In the genomic region with DNA sequence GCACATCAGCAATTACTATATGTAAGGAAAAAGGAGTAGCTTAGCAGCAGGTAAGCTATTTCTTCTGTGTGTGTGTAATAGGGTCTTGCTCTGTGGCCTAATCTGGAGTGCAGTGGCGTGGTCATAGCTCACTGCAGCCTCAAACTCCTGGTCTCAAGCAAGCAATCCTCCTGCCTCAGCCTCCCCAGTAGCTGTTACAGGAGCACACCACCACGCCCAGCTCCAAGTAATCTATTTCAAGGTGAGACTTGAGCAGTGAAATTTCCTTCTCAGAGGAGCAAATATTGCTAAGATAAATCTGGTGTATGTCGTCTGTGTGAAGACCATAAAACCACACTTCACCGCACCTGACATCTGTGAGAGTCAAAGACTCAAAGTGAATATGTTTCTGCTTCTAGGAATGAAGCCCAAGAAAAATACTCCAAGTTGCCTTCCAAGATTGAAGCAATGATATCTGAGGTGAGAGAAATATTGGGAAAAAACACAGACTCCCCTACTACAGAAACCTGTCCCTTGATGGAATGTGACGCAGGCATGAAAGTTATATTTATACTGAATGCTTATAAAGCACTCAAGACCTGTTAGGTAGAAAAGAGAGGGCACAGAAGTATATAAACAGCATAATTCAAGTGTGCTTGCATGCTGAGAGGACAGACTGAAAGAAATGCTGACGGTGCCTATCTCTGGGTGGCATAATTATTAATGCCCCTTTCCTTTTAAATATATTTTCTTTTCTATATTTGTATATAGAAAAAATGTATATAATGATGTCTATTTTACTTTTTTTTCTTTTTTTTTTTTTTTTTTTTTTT, we compare ENCODE assay signal across 11 cellular contexts. TPM values are rescaled to one million over a fixed set of nuclear protein-coding genes. Genes with fewer than 3 reads are reported as not detected.
DNase-seq lines count a peak whose midpoint lies in the region; ATAC-seq and TF ChIP-seq lines count a peak whose summit lies in the region.
"Had no signal": no experiment of that assay in that cellular context is flagged by ENCODE, and none has a peak within 500 bp of the region (broad histone marks: within the 10 kb centered on the region; RNA-seq: fewer than 3 reads in every experiment).

No MANE protein-coding gene starts in this region.

- H3K9me3 Mint-ChIP-seq in activated CD8-positive, alpha-beta T cell treated with anti-CD3 and anti-CD28 coated beads, Interleukin-2, amount 10 ng/mL, durations not matched to agents 7 days and 5 days (ENCODE audit: insufficient read depth), result no peaks in the 10 kb centered on the region
- H3K9me3 Mint-ChIP-seq in nephron, result no peaks in the 10 kb centered on the region

- no peaks in the 10 kb centered on the region for H3K9me3 ChIP-seq in PC-3 (ENCODE audit: low read length)
- H3K9me3 ChIP-seq: esophagus muscularis mucosa had no signal

- no peaks in the 10 kb centered on the region for H3K27me3 ChIP-seq in PC-3 (ENCODE audit: low read length)

- POLR2A ChIA-PET in activated CD8-positive, alpha-beta T cell treated with anti-CD3 and anti-CD28 coated beads, Interleukin-2, amount 10 ng/mL, durations not matched to agents 7 days and 5 days (lab: Charles Lee), result interaction anchor here (1.3 to 10.9 kb wide), 9 partner anchors 11 to 457 kb away, joined by 3 to 121 read pairs (median 6); partner anchors contain the start of genes ALKBH2, ISCU and SART3
- POLR2A ChIA-PET in PC-3 (lab: Charles Lee; ENCODE audit: unreplicated experiment), result no interaction called here

- no peak for DNase-seq in activated CD8-positive, alpha-beta T cell treated with anti-CD3 and anti-CD28 coated beads, Interleukin-2, amount 10 ng/mL, durations not matched to agents 7 days and 5 days
- DNase-seq in DMS 273 (lab: John Stamatoyannopoulos, UW; ENCODE audit: unreplicated experiment), result no peak
- DNase-seq in PC-3, result no peak
- no peak for DNase-seq in hippocampal formation (lab: John Stamatoyannopoulos, UW)

- ATAC-seq in GM18502 (IDR thresholded peaks at IDR 0.05; ENCODE audit: poor library complexity, unreplicated experiment) (peak; percentile 1), HG03045 (IDR thresholded peaks at IDR 0.05; ENCODE audit: unreplicated experiment) (peak; percentile 2), PC-3 (no peak), GM19023 (IDR thresholded peaks at IDR 0.05; ENCODE audit: unreplicated experiment) (no peak)
- ATAC-seq in activated CD8-positive, alpha-beta T cell treated with anti-CD3 and anti-CD28 coated beads, Interleukin-2, amount 10 ng/mL, durations not matched to agents 7 days and 5 days, result no peak

- CTCF ChIA-PET in activated CD8-positive, alpha-beta T cell treated with anti-CD3 and anti-CD28 coated beads, Interleukin-2, amount 10 ng/mL, durations not matched to agents 7 days and 5 days (lab: Charles Lee), result interaction anchor here (1.2 to 13.3 kb wide), 13 partner anchors 9 to 168 kb away, joined by 3 to 250 read pairs (median 12); partner anchors contain the start of gene ISCU
- CTCF ChIA-PET in PC-3 (lab: Charles Lee), result no interaction called here

- H3K4me1 ChIP-seq in PC-3 (ENCODE audit: insufficient read depth, low read length), result peaks cover 11% of the 10 kb centered on the region

- intact Hi-C loops in PC-3 (cut with micrococcal nuclease), result no loop called here

- H3K36me3 ChIP-seq in PC-3 (ENCODE audit: low read depth, low read length), result no peaks in the 10 kb centered on the region
- H3K36me3 ChIP-seq: esophagus muscularis mucosa had no signal

- no peak overlapping the region for H3K27ac ChIP-seq in PC-3 (ENCODE audit: low read length)

- peak overlapping the region; percentile 100 for H3K4me3 Mint-ChIP-seq in activated CD8-positive, alpha-beta T cell treated with anti-CD3 and anti-CD28 coated beads, Interleukin-2, amount 10 ng/mL, durations not matched to agents 7 days and 5 days
- no peak overlapping the region for H3K4me3 Mint-ChIP-seq in nephron

- no peaks in the 10 kb centered on the region for H4K20me1 ChIP-seq in PC-3 (ENCODE audit: low read length)

- TF ChIP-seq CTCF in nephron (IDR thresholded peaks at IDR 0.05; ENCODE audit: unreplicated experiment in 3 of 3) (no peak), PC-3 (conservative IDR thresholded peaks at IDR 0.05; ENCODE audit: low read depth, low read length) (no peak)

- H3K4me2 ChIP-seq in PC-3 (ENCODE audit: low read length), result no peak overlapping the region

- H3K4me1 Mint-ChIP-seq in activated CD8-positive, alpha-beta T cell treated with anti-CD3 and anti-CD28 coated beads, Interleukin-2, amount 10 ng/mL, durations not matched to agents 7 days and 5 days (ENCODE audit: low read depth), result peaks cover 56% of the 10 kb centered on the region
- H3K4me1 Mint-ChIP-seq in nephron, result peaks cover 53% of the 10 kb centered on the region

- no TSS peak for BruUV-seq in PC-3 (replicated peaks; lab: Mats Ljungman, UMichigan)

- no peak overlapping the region for H3K9ac ChIP-seq in PC-3 (ENCODE audit: low read length)

- H2AFZ ChIP-seq in PC-3 (ENCODE audit: low read length), result no peak overlapping the region

- peak overlapping the region; percentile 99 for H3K27ac Mint-ChIP-seq in activated CD8-positive, alpha-beta T cell treated with anti-CD3 and anti-CD28 coated beads, Interleukin-2, amount 10 ng/mL, durations not matched to agents 7 days and 5 days
- H3K27ac Mint-ChIP-seq in nephron, result peak overlapping the region; percentile 11 to 65 (median 45)
- H3K27ac Mint-ChIP-seq: progenitor cell of endocrine pancreas had no signal

- no peak overlapping the region for H3K4me3 ChIP-seq in PC-3 (ENCODE audit: low read length)
- H3K4me3 ChIP-seq: esophagus muscularis mucosa had no signal

- no peaks in the 10 kb centered on the region for H3K79me2 ChIP-seq in PC-3 (ENCODE audit: low read length)

- no peaks in the 10 kb centered on the region for H3K9me2 ChIP-seq in PC-3 (replicated peaks; ENCODE audit: low read length)

- peaks cover under 1% of the 10 kb centered on the region for H3F3A ChIP-seq in PC-3 (ENCODE audit: low read length, unreplicated experiment)

- no peaks in the 10 kb centered on the region for H3K27me3 Mint-ChIP-seq in activated CD8-positive, alpha-beta T cell treated with anti-CD3 and anti-CD28 coated beads, Interleukin-2, amount 10 ng/mL, durations not matched to agents 7 days and 5 days (ENCODE audit: low read depth)
- peaks cover 3% of the 10 kb centered on the region for H3K27me3 Mint-ChIP-seq in nephron (ENCODE audit: low read depth)

- peaks cover 42% of the 10 kb centered on the region for H3K36me3 Mint-ChIP-seq in activated CD8-positive, alpha-beta T cell treated with anti-CD3 and anti-CD28 coated beads, Interleukin-2, amount 10 ng/mL, durations not matched to agents 7 days and 5 days (ENCODE audit: low read depth)
- no peaks in the 10 kb centered on the region for H3K36me3 Mint-ChIP-seq in nephron (ENCODE audit: low read depth)

RNA-seq across cellular contexts. Expression of gene SELPLG, which starts 2.5 kb away (rescaled TPM):
- 100 to 1,000 TPM; 144 to 150 TPM for total RNA-seq in activated CD8-positive, alpha-beta T cell treated with anti-CD3 and anti-CD28 coated beads, Interleukin-2, amount 10 ng/mL, durations not matched to agents 7 days and 5 days
- total RNA-seq in PC-3 (2014; rRNA removed), result 0.63 and 0.73 TPM in 2 replicates
- total RNA-seq: progenitor cell of endocrine pancreas had no signal

RNA-seq across cellular contexts. Expression of gene TMEM119, which starts 38.3 kb away (rescaled TPM):
- total RNA-seq in activated CD8-positive, alpha-beta T cell treated with anti-CD3 and anti-CD28 coated beads, Interleukin-2, amount 10 ng/mL, durations not matched to agents 7 days and 5 days, result not detected
- not detected in 2 replicates for total RNA-seq in PC-3 (2014; rRNA removed)
- total RNA-seq: MCF 10A, progenitor cell of endocrine pancreas had no signal

Comparison
In these comparisons a context has a peak if more than half of its experiments do, and no peak if none do; other contexts are left out.
1. ATAC-seq: peak in GM18502 (single experiment) and HG03045 (single experiment); none in activated CD8-positive, alpha-beta T cell treated with anti-CD3 and anti-CD28 coated beads, Interleukin-2, amount 10 ng/mL, durations not matched to agents 7 days and 5 days (single experiment), PC-3 (single experiment) and GM19023 (single experiment).
2. RNA of gene SELPLG, which starts 2.5 kb away (total RNA-seq): 144 to 150 TPM in activated CD8-positive, alpha-beta T cell treated with anti-CD3 and anti-CD28 coated beads, Interleukin-2, amount 10 ng/mL, durations not matched to agents 7 days and 5 days; 0.63 to 0.73 TPM in PC-3; every median in the first group is over 10 times any median in the second.